In genomic region chr5:98769006-98769255, GRCh38 we compare ENCODE assay signal across 8 cellular contexts. TPM values are rescaled to one million over a fixed set of nuclear protein-coding genes. Genes with fewer than 3 reads are reported as not detected.
DNase-seq lines count a peak whose midpoint lies in the region; ATAC-seq and TF ChIP-seq lines count a peak whose summit lies in the region.

No MANE protein-coding gene starts in this region.

- H3K27me3 Mint-ChIP-seq in activated T-cell treated with anti-CD3 and anti-CD28 coated beads, Interleukin-2, amount 50 U/mL, for 24 hours = peaks cover 60% of the 10 kb centered on the region

- ATAC-seq in GM19467 (IDR thresholded peaks at IDR 0.05; ENCODE audit: unreplicated experiment) = no peak

- no peaks in the 10 kb centered on the region for H3K36me3 Mint-ChIP-seq in activated T-cell treated with anti-CD3 and anti-CD28 coated beads, Interleukin-2, amount 50 U/mL, for 24 hours (ENCODE audit: low read depth)

- no peak overlapping the region for H3K27ac Mint-ChIP-seq in activated T-cell treated with anti-CD3 and anti-CD28 coated beads, Interleukin-2, amount 50 U/mL, for 24 hours

- H3K4me3 ChIP-seq in fibroblast of villous mesenchyme (ENCODE audit: low read depth, low read length) (peak overlapping the region; percentile 78), neutrophil (ENCODE audit: low read depth in 1 of 2, low read length in 1 of 2) (peak overlapping the region; percentile 62 to 63)

- H3K4me1 ChIP-seq in neutrophil (ENCODE audit: control insufficient read depth in 1 of 2, insufficient read depth in 1 of 2, low read depth in 1 of 2, low read length in 1 of 2) = peaks cover 44 to 56% of the 10 kb centered on the region in 2 experiments

- peaks cover 100% of the 10 kb centered on the region for H3K27me3 ChIP-seq in neutrophil

- H3K9me3 Mint-ChIP-seq in activated T-cell treated with anti-CD3 and anti-CD28 coated beads, Interleukin-2, amount 50 U/mL, for 24 hours = no peaks in the 10 kb centered on the region

- H3K27ac ChIP-seq in neutrophil = no peak overlapping the region

- TF ChIP-seq CTCF in fibroblast of villous mesenchyme (IDR thresholded peaks at IDR 0.05; ENCODE audit: insufficient read depth, low read depth, low read length) (peak; percentile 69), neutrophil (IDR thresholded peaks at IDR 0.05) (no peak)

- peak; percentile 69 for DNase-seq in DMS53 (lab: John Stamatoyannopoulos, UW)
- no peak for DNase-seq in DMS53 treated with DMSO at 0.1 percent for 48 hours (lab: John Stamatoyannopoulos, UW; ENCODE audit: unreplicated experiment)
- DNase-seq in activated T-cell treated with anti-CD3 and anti-CD28 coated beads, Interleukin-2, amount 50 U/mL, for 24 hours = peak; percentile 73
- DNase-seq in fibroblast of villous mesenchyme (ENCODE audit: low read depth) = no peak
- DNase-seq in cerebellar nuclear complex (lab: John Stamatoyannopoulos, UW) = no peak
- DNase-seq in hepatic stellate cell (ENCODE audit: low spot score) = no peak

- peak overlapping the region; percentile 82 for H3K4me3 Mint-ChIP-seq in activated T-cell treated with anti-CD3 and anti-CD28 coated beads, Interleukin-2, amount 50 U/mL, for 24 hours

- no peaks in the 10 kb centered on the region for H3K36me3 ChIP-seq in neutrophil

- H3K9me3 ChIP-seq in neutrophil = no peaks in the 10 kb centered on the region

- peaks cover 42% of the 10 kb centered on the region for H3K4me1 Mint-ChIP-seq in activated T-cell treated with anti-CD3 and anti-CD28 coated beads, Interleukin-2, amount 50 U/mL, for 24 hours (ENCODE audit: low read depth)

RNA-seq across cellular contexts. Expression of gene RGMB, which starts 4.5 kb away (rescaled TPM):
- 94.1 and 101 TPM in 2 replicates for total RNA-seq in fibroblast of villous mesenchyme

Comparison
In these comparisons a context has a peak if more than half of its experiments do, and no peak if none do; other contexts are left out.
1. DNase-seq: peak in DMS53 (single experiment) and activated T-cell treated with anti-CD3 and anti-CD28 coated beads, Interleukin-2, amount 50 U/mL, for 24 hours (single experiment); none in DMS53 treated with DMSO at 0.1 percent for 48 hours (single experiment), fibroblast of villous mesenchyme (single experiment), cerebellar nuclear complex (0 of 2) and hepatic stellate cell (single experiment).